ENCODE assay signal across 8 cellular contexts in genomic region chr2:61443342-61444041, GRCh38. TPM values are rescaled to one million over a fixed set of nuclear protein-coding genes. Genes with fewer than 3 reads are reported as not detected.
A peak's percentile ranks its signal among the peaks of the same experiment; 100 is the strongest.
DNase-seq lines count a peak whose midpoint lies in the region; ATAC-seq and TF ChIP-seq lines count a peak whose summit lies in the region.

No MANE protein-coding gene starts in this region.

- ATAC-seq in GM18907 (IDR thresholded peaks at IDR 0.05; ENCODE audit: unreplicated experiment) (peak; percentile 94), HG02840 (IDR thresholded peaks at IDR 0.05; ENCODE audit: low FRiP score, unreplicated experiment) (peak; percentile 78), natural killer cell (peak; percentile 36 to 60 (median 52)), sciatic nerve (no peak)

- no peaks in the 10 kb centered on the region for H3K27me3 Mint-ChIP-seq in natural killer cell (ENCODE audit: low read depth in 2 of 2)

- peak overlapping the region; percentile 57 to 78 for H3K27ac Mint-ChIP-seq in natural killer cell

- intact Hi-C loops in natural killer cell (cut with micrococcal nuclease), result no loop called here
- intact Hi-C loops in sciatic nerve (cut with DNase I), result no loop called here

- DNase-seq in NOMO-1 (lab: John Stamatoyannopoulos, UW; ENCODE audit: unreplicated experiment in 2 of 2) (peak; percentile 84 to 98), natural killer cell (no peak), sciatic nerve (ENCODE audit: low spot score) (no peak), H7 (no peak), DMS79 (lab: John Stamatoyannopoulos, UW) (no peak)
- DNase-seq in activated naive CD4-positive, alpha-beta T cell (lab: John Stamatoyannopoulos, UW), result no peak

- H3K4me3 Mint-ChIP-seq in natural killer cell, result no peak overlapping the region

- H3K27me3 ChIP-seq in H7 (ENCODE audit: control insufficient read depth, insufficient read depth, low read length), result no peaks in the 10 kb centered on the region

- no peaks in the 10 kb centered on the region for H3K9me3 Mint-ChIP-seq in natural killer cell

- no peaks in the 10 kb centered on the region for H3K36me3 Mint-ChIP-seq in natural killer cell

- no peaks in the 10 kb centered on the region for H3K36me3 ChIP-seq in H7 (replicated peaks; ENCODE audit: control insufficient read depth, insufficient read depth, low read length)

- peaks cover 60 to 68% of the 10 kb centered on the region in 2 donors for H3K4me1 Mint-ChIP-seq in natural killer cell

- H3K4me3 ChIP-seq in H7 (ENCODE audit: insufficient read depth, low read depth, low read length), result no peak overlapping the region

- TF ChIP-seq CTCF in natural killer cell (IDR thresholded peaks at IDR 0.05), result no peak

RNA-seq across cellular contexts. Expression of gene USP34, which starts 27.4 kb away (rescaled TPM):
- total RNA-seq in natural killer cell (100 to 1,000 TPM; 184 to 204 (median 199) TPM), sciatic nerve (154 TPM)
- total RNA-seq in H7 (2014; rRNA removed; shearing (Covaris generic)), result 48.6 and 66.6 TPM in 2 replicates

Comparison
In these comparisons a context has a peak if more than half of its experiments do, and no peak if none do; other contexts are left out.
1. DNase-seq: peak in NOMO-1 (2 of 2); none in natural killer cell (single experiment), sciatic nerve (single experiment), H7 (single experiment), activated naive CD4-positive, alpha-beta T cell (0 of 4) and DMS79 (single experiment).